Comparison of ENCODE assay signal across 8 cellular contexts in the genomic region with DNA sequence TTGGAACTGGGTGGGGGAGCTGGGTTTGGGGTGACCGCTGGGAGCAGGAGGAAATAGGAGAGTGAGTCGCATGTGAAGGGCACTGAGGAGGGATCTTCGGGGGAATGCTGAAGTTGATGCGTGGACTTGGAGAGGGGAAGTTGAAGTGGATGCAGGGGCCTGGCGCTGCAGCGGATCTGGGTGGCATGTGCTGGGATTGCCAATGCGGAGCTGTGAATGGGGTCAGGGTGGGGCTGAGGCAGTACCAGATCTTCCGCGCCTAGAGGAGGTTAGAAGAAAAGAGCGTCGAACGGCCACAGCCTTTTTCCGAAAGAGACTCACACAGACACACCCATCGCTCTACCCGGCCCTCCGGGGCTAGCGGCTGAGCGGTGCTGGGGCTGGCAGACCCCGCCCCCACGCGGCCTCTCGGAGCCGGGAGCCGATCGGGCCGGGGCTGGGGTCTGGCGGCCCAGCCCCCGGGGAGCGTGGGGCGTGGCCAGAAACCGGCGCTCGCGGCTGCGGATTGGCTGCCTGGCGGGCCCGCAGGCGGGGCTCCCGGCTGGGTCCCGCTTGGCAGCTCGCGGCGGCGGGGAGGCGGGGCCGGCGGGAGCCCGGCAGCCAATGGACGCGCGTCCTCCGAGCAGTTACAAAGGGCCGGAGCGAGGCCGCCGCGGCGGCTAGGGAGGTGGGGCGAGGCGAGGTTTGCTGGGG. TPM values are rescaled to one million over a fixed set of nuclear protein-coding genes. Genes with fewer than 3 reads are reported as not detected.
DNase-seq lines count a peak whose midpoint lies in the region; ATAC-seq lines count a peak whose summit lies in the region.

A gene (plus strand): TSS at position 655 of the 693 bp plus-strand sequence. CDS start 93 bp downstream, outside the sequence.

- no peak within 1 kb of the TSS for H2BK15ac ChIP-seq in mesendoderm (replicated peaks; ENCODE audit: low read depth)

- H2BK5ac ChIP-seq in mesendoderm (ENCODE audit: low read length) = peak within 1 kb of the TSS; percentile 69

- peak within 1 kb of the TSS; percentile 93 for H3K56ac ChIP-seq in mesendoderm (ENCODE audit: low read length)

- H3K79me1 ChIP-seq in mesendoderm (ENCODE audit: low read length) = peaks cover 15% of the 10 kb centered on the region

- H2BK120ac ChIP-seq in mesendoderm (ENCODE audit: low read depth, low read length) = peak within 1 kb of the TSS; percentile 66

- H3K79me2 ChIP-seq in mesendoderm (ENCODE audit: control insufficient read depth, insufficient read depth, low read length) = peaks cover 36% of the 10 kb centered on the region

- H3K4me1 ChIP-seq in endocrine pancreas (ENCODE audit: control insufficient read depth, insufficient read depth, low read length) (peaks cover 8% of the 10 kb centered on the region), mesendoderm (ENCODE audit: control insufficient read depth, low read depth, low read length) (peaks cover 10% of the 10 kb centered on the region)

- peak within 1 kb of the TSS; percentile 95 for H3K4me2 ChIP-seq in mesendoderm (ENCODE audit: low read length)

- H3K27me3 ChIP-seq in endocrine pancreas (ENCODE audit: control insufficient read depth, insufficient read depth, low read length) (no peaks in the 10 kb centered on the region), mesendoderm (ENCODE audit: insufficient read depth, low read length, poor library complexity) (no peaks in the 10 kb centered on the region)

- peak within 1 kb of the TSS; percentile 84 for H3K4ac ChIP-seq in mesendoderm (ENCODE audit: low read depth, low read length)

- H3K23ac ChIP-seq in mesendoderm (ENCODE audit: low read length) = peak within 1 kb of the TSS; percentile 19

- H3K9me3 ChIP-seq in endocrine pancreas (ENCODE audit: control insufficient read depth, low read length) = no peaks in the 10 kb centered on the region

- DNase-seq in COLO668 (lab: John Stamatoyannopoulos, UW; ENCODE audit: unreplicated experiment) (peak; percentile 92), HT1080 (ENCODE audit: low read depth) (peak; percentile 93), NOMO-1 treated with dmso at 0.1 percent for 144 hours (lab: John Stamatoyannopoulos, UW; ENCODE audit: unreplicated experiment) (peak; percentile 86), mesendoderm (peak; percentile 97)
- peak; percentile 64 for DNase-seq in activated CD8-positive, alpha-beta memory T cell treated with anti-CD3 and anti-CD28 coated beads, Interleukin-2, amount 50 U/mL, for 1 hour (ENCODE audit: extremely low read depth)
- peak; percentile 78 for DNase-seq in stimulated activated CD8-positive, alpha-beta memory T cell treated with anti-CD3 and anti-CD28 coated beads, Interleukin-15, amount 100 ng/mL, for 1 hour (ENCODE audit: low read depth)

- no peak within 1 kb of the TSS for H4K5ac ChIP-seq in mesendoderm (ENCODE audit: low read length)

- peak within 1 kb of the TSS; percentile 92 for H3K9ac ChIP-seq in endocrine pancreas (ENCODE audit: control insufficient read depth, insufficient read depth, low read length)
- H3K9ac ChIP-seq in mesendoderm (ENCODE audit: low read length) = peak within 1 kb of the TSS; percentile 82

- peak within 1 kb of the TSS; percentile 93 for H3K18ac ChIP-seq in mesendoderm (ENCODE audit: low read length)

- WGBS in mesendoderm (ENCODE audit: extremely low coverage, insufficient coverage, low lambda C conversion rate) = no CpG with 5 or more reads among the region's 60 CpGs

- peak; percentile 86 for ATAC-seq in GM21367 (IDR thresholded peaks at IDR 0.05; ENCODE audit: unreplicated experiment)

- no peak within 1 kb of the TSS for H4K8ac ChIP-seq in mesendoderm (ENCODE audit: low read depth, low read length)

- H3K4me3 ChIP-seq in endocrine pancreas (ENCODE audit: control insufficient read depth, insufficient read depth, low read length) = peak within 1 kb of the TSS; percentile 86
- H3K4me3 ChIP-seq in mesendoderm (ENCODE audit: low read length) = peak within 1 kb of the TSS; percentile 49

- no peak within 1 kb of the TSS for H2AK5ac ChIP-seq in mesendoderm (ENCODE audit: low read length)

- H3K36me3 ChIP-seq in endocrine pancreas (ENCODE audit: control insufficient read depth, insufficient read depth, low read length) (no peaks in the 10 kb centered on the region), mesendoderm (ENCODE audit: control insufficient read depth, insufficient read depth, low read length) (no peaks in the 10 kb centered on the region)

- peak within 1 kb of the TSS; percentile 79 for H3K27ac ChIP-seq in mesendoderm (ENCODE audit: low read depth, low read length)

RNA-seq across cellular contexts. Expression of the gene that starts here (rescaled TPM):
- total RNA-seq in HT1080 (2014; rRNA removed; shearing (Covaris generic)) = 13.8 and 20.6 TPM in 2 replicates
- polyA plus RNA-seq in HT1080 (2015; cell fraction: cytosol; rRNA removed) = 10.8 and 14.4 TPM in 2 replicates
- polyA plus RNA-seq in HT1080 (2015; cell fraction: nucleus; rRNA removed) = 9.0 and 9.3 TPM in 2 replicates
- polyA plus RNA-seq in mesendoderm (2013, experiment 1 of 2) = 21.7 TPM
- polyA plus RNA-seq in mesendoderm (2013, experiment 2 of 2) = 21.0 TPM

Comparison
In these comparisons a context has a peak if more than half of its experiments do, and no peak if none do; other contexts are left out.
1. Peak in every context shown above with its lines: DNase-seq, ATAC-seq, H3K4me3 ChIP-seq and H3K27ac ChIP-seq.